In the genomic region with DNA sequence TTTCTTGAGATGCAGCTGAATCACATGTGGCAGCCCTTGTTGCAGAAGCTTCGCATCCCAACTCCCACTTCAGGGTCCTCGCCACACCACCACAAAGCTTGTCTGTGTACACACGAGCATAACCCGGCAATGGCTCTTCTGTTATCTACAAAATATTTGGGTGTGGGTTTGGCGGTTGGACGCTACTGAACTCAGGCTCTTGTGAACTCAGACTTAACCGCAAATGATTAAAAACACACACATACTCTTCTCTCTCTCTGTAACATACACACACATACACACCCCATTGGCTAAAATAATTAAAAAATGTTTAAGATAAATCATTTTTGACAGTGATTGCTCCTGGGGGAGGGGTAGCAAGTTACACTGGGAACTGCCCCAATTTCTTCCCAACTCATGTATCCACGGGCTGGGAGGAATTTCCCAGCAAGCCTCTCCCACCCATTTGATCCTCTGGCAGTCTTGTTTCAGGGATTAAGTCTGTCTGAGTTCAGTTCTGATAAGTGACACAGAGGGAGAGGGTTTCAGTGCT, we compare ENCODE assay signal across 15 cellular contexts.
DNase-seq lines count a peak whose midpoint lies in the region; ATAC-seq and TF ChIP-seq lines count a peak whose summit lies in the region.
"Had no signal": no experiment of that assay in that cellular context is flagged by ENCODE, and none has a peak within 500 bp of the region (broad histone marks: within the 10 kb centered on the region; RNA-seq: fewer than 3 reads in every experiment).

No MANE protein-coding gene starts in this region.

- H2AFZ ChIP-seq in smooth muscle cell (ENCODE audit: low read depth), result no peak overlapping the region

- H3F3A ChIP-seq in smooth muscle cell (ENCODE audit: low read depth), result peaks cover 13% of the 10 kb centered on the region

- no peak for TF ChIP-seq POLR2A in stomach (IDR thresholded peaks at IDR 0.05)

- H3K36me3 ChIP-seq in smooth muscle cell (ENCODE audit: low read depth) (no peaks in the 10 kb centered on the region), stomach (no peaks in the 10 kb centered on the region)
- H3K36me3 ChIP-seq in CD8-positive, alpha-beta T cell (ENCODE audit: insufficient read depth, low read length), result no peaks in the 10 kb centered on the region

- H3K4me3 Mint-ChIP-seq in CD8-positive, alpha-beta T cell, result no peak overlapping the region
- H3K4me3 Mint-ChIP-seq: activated naive CD4-positive, alpha-beta T cell treated with anti-CD3 and anti-CD28 coated beads, Interleukin-2, amount 50 U/mL, for 24 hours; stimulated activated memory B cell treated with anti-CD40 and anti-IgM and Interleukin-4, amounts not matched to agents 10 μg/mL and 1 μg/mL and 100 μg/mL, for 72 hours had no signal

- H3K4me1 Mint-ChIP-seq in CD8-positive, alpha-beta T cell (ENCODE audit: low read depth), result no peaks in the 10 kb centered on the region
- H3K4me1 Mint-ChIP-seq: activated naive CD4-positive, alpha-beta T cell treated with anti-CD3 and anti-CD28 coated beads, Interleukin-2, amount 50 U/mL, for 24 hours had no signal

- H4K20me1 ChIP-seq in smooth muscle cell (ENCODE audit: low read depth), result no peaks in the 10 kb centered on the region

- no peak overlapping the region for H3K27ac Mint-ChIP-seq in CD8-positive, alpha-beta T cell
- H3K27ac Mint-ChIP-seq: activated naive CD4-positive, alpha-beta T cell treated with anti-CD3 and anti-CD28 coated beads, Interleukin-2, amount 50 U/mL, for 24 hours; stimulated activated memory B cell treated with anti-CD40 and anti-IgM and Interleukin-4, amounts not matched to agents 10 μg/mL and 1 μg/mL and 100 μg/mL, for 72 hours had no signal

- H3K27ac ChIP-seq in VCaP, result peak overlapping the region; percentile 52
- no peak overlapping the region for H3K27ac ChIP-seq in foreskin keratinocyte
- H3K27ac ChIP-seq in smooth muscle cell (ENCODE audit: low read depth), result peak overlapping the region; percentile 78
- no peak overlapping the region for H3K27ac ChIP-seq in CD8-positive, alpha-beta T cell (ENCODE audit: low read depth, low read length)
- peak overlapping the region in 1 of 5 donors; percentile 42 for H3K27ac ChIP-seq in stomach
- H3K27ac ChIP-seq: dorsolateral prefrontal cortex had no signal

- 16% methylated on average over 8 of the region's 8 CpGs for WGBS in smooth muscle cell (ENCODE audit: low lambda C conversion rate)
- WGBS in stomach, 5 donors, result 18 to 31% (median 25%) methylated on average over 8 of the region's 8 CpGs

- H3K27me3 ChIP-seq in foreskin keratinocyte (no peaks in the 10 kb centered on the region), smooth muscle cell (ENCODE audit: low read depth) (no peaks in the 10 kb centered on the region), stomach (no peaks in the 10 kb centered on the region)
- H3K27me3 ChIP-seq in CD8-positive, alpha-beta T cell (ENCODE audit: insufficient read depth, low read length), result no peaks in the 10 kb centered on the region
- H3K27me3 ChIP-seq: dorsolateral prefrontal cortex had no signal

- CTCF ChIA-PET in CD8-positive, alpha-beta T cell (lab: Charles Lee), result no interaction called here

- no peak overlapping the region for H3K4me3 ChIP-seq in smooth muscle cell
- no peak overlapping the region for H3K4me3 ChIP-seq in CD8-positive, alpha-beta T cell (ENCODE audit: low read depth, low read length)
- H3K4me3 ChIP-seq in stomach, result peak overlapping the region in 2 of 4 donors; percentile 5 to 26
- H3K4me3 ChIP-seq: dorsolateral prefrontal cortex had no signal

- intact Hi-C loops in left cardiac atrium (cut with DNase I) (no loop called here), cardiac septum (cut with DNase I) (no loop called here), stomach (cut with DNase I; ENCODE audit: low total_unique reads) (no loop called here)
- intact Hi-C loops in CD8-positive, alpha-beta T cell (cut with DNase I, micrococcal nuclease), result no loop called here

- POLR2A ChIA-PET in CD8-positive, alpha-beta T cell (lab: Charles Lee), result no interaction called here

- ATAC-seq in left cardiac atrium (peak in 1 of 2 donors; percentile 78), foreskin keratinocyte (peak; percentile 65)
- ATAC-seq in CD8-positive, alpha-beta T cell, result no peak

- peaks cover 4% of the 10 kb centered on the region for H3K27me3 Mint-ChIP-seq in CD8-positive, alpha-beta T cell (ENCODE audit: low read depth)
- H3K27me3 Mint-ChIP-seq: activated naive CD4-positive, alpha-beta T cell treated with anti-CD3 and anti-CD28 coated beads, Interleukin-2, amount 50 U/mL, for 24 hours; stimulated activated memory B cell treated with anti-CD40 and anti-IgM and Interleukin-4, amounts not matched to agents 10 μg/mL and 1 μg/mL and 100 μg/mL, for 72 hours had no signal

- H3K9me3 ChIP-seq in smooth muscle cell (replicated peaks; ENCODE audit: low read depth) (no peaks in the 10 kb centered on the region), stomach (no peaks in the 10 kb centered on the region)
- no peaks in the 10 kb centered on the region for H3K9me3 ChIP-seq in CD8-positive, alpha-beta T cell (ENCODE audit: low read length)

- H3K4me1 ChIP-seq in foreskin keratinocyte (peaks cover 20% of the 10 kb centered on the region), smooth muscle cell (ENCODE audit: low read depth) (peaks cover 10% of the 10 kb centered on the region), stomach (peaks cover 0 to 17% (median 13%) of the 10 kb centered on the region in 4 donors)
- H3K4me1 ChIP-seq in CD8-positive, alpha-beta T cell (ENCODE audit: insufficient read depth, low read length), result no peaks in the 10 kb centered on the region

- peak overlapping the region; percentile 36 for H3K9ac ChIP-seq in smooth muscle cell (ENCODE audit: low read depth)

- H3K4me2 ChIP-seq in smooth muscle cell, result peak overlapping the region; percentile 77

- no peaks in the 10 kb centered on the region for H3K79me2 ChIP-seq in smooth muscle cell (ENCODE audit: low read depth)

- TF ChIP-seq EP300 in stomach (IDR thresholded peaks at IDR 0.05), result no peak

- DNase-seq in left cardiac atrium (peak; percentile 21), cardiac septum (ENCODE audit: low spot score) (no peak), foreskin keratinocyte (peak in 1 of 2 donors; percentile 66), smooth muscle cell (lab: John Stamatoyannopoulos, UW; ENCODE audit: unreplicated experiment) (no peak), stomach (no peak), NCI-H1417 treated with DMSO at 0.1 percent for 48 hours (lab: John Stamatoyannopoulos, UW) (no peak)
- DNase-seq in CD8-positive, alpha-beta T cell, result no peak
- DNase-seq: NCI-H1436; NK-92 treated with Interleukin-12 subunit alpha and Interleukin-12 subunit beta, amount 100 ng/mL, for 24 hours; posterior cingulate gyrus; stimulated activated CD4-positive, alpha-beta T cell treated with anti-CD3 and anti-CD28 coated beads, Interleukin-2, amount 100 ng/mL, for 48 hours had no signal

- no peaks in the 10 kb centered on the region for H3K36me3 Mint-ChIP-seq in CD8-positive, alpha-beta T cell
- H3K36me3 Mint-ChIP-seq: activated naive CD4-positive, alpha-beta T cell treated with anti-CD3 and anti-CD28 coated beads, Interleukin-2, amount 50 U/mL, for 24 hours; stimulated activated memory B cell treated with anti-CD40 and anti-IgM and Interleukin-4, amounts not matched to agents 10 μg/mL and 1 μg/mL and 100 μg/mL, for 72 hours had no signal

- TF ChIP-seq CTCF in VCaP (conservative IDR thresholded peaks at IDR 0.05) (no peak), foreskin keratinocyte (conservative IDR thresholded peaks at IDR 0.05) (no peak), smooth muscle cell (IDR thresholded peaks at IDR 0.05; ENCODE audit: borderline replicate concordance, insufficient read depth, poor library complexity, severe bottlenecking) (no peak), stomach (IDR thresholded peaks at IDR 0.05) (no peak)
- no peak for TF ChIP-seq CTCF in CD8-positive, alpha-beta T cell (IDR thresholded peaks at IDR 0.05)

- no peaks in the 10 kb centered on the region for H3K9me3 Mint-ChIP-seq in CD8-positive, alpha-beta T cell
- H3K9me3 Mint-ChIP-seq: activated naive CD4-positive, alpha-beta T cell treated with anti-CD3 and anti-CD28 coated beads, Interleukin-2, amount 50 U/mL, for 24 hours had no signal

Comparison
In these comparisons a context has a peak if more than half of its experiments do, and no peak if none do; other contexts are left out.
1. H3K27ac ChIP-seq: peak in VCaP (single experiment) and smooth muscle cell (single experiment); none in foreskin keratinocyte (single experiment) and CD8-positive, alpha-beta T cell (single experiment).